Comparison of ENCODE assay signal across 15 cellular contexts in the genomic region with DNA sequence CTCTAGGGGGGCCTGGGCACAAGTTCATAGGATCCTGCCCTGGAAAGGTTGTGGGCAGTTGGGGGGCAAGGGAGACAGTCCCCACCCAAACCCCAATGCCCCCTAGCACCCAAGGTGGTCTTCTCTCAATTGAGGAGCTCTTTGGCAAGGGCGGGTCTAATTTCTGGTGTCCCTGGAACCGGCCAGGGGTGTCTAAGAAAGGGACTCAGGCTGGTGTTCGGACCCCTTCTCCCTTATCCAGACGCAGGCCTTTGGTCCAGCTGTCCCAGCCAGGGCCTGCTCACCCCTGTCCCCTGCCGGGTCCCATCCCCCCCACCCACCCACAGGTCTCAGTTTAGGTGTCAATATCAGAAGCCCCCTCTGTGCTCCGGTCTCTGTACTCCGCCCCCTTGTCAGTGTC. TPM values are rescaled to one million over a fixed set of nuclear protein-coding genes. Genes with fewer than 3 reads are reported as not detected.
DNase-seq lines count a peak whose midpoint lies in the region; ATAC-seq, FAIRE-seq and TF ChIP-seq lines count a peak whose summit lies in the region.
"Had no signal": no experiment of that assay in that cellular context is flagged by ENCODE, and none has a peak within 500 bp of the region (broad histone marks: within the 10 kb centered on the region; RNA-seq: fewer than 3 reads in every experiment).

No MANE protein-coding gene starts in this region.

- no peak overlapping the region for H2BK120ac ChIP-seq in H1 (replicated peaks; ENCODE audit: low read depth, low read length)

- H3K18ac ChIP-seq in H1 (ENCODE audit: extremely low read depth, low read length), result no peak overlapping the region

- 69% methylated on average over 5 of the region's 7 CpGs; no CpG with 5 or more reads in 1 of the 2 experiments for WGBS in H1 (ENCODE audit: extremely low coverage in 1 of 2, insufficient coverage in 1 of 2, insufficient read length in 1 of 2, insufficient replicate concordance in 2 of 2, low coverage in 1 of 2, low lambda C conversion rate in 2 of 2, missing lambda C conversion rate in 1 of 2), 2 experiments
- 33 to 58% methylated on average over 7 of the region's 7 CpGs for WGBS in pancreas, 2 donors

- H3K27me3 ChIP-seq in BLaER1 (peaks cover 81% of the 10 kb centered on the region), OCI-LY3 (ENCODE audit: low read depth, low read length) (no peaks in the 10 kb centered on the region), H1 (replicated peaks in 1 of 4; ENCODE audit: control insufficient read depth in 3 of 4, extremely low read depth in 1 of 4, insufficient read depth in 3 of 4, low read length in 3 of 4) (peaks cover 18 to 46% (median 39%) of the 10 kb centered on the region in 4 experiments), pancreas (no peaks in the 10 kb centered on the region)

- H2BK5ac ChIP-seq in H1 (ENCODE audit: low read depth, low read length), result no peak overlapping the region

- no peak overlapping the region for H2BK20ac ChIP-seq in H1 (ENCODE audit: low read length)

- no peak overlapping the region for H3K14ac ChIP-seq in H1 (ENCODE audit: insufficient read length)

- intact Hi-C loops in pancreas (cut with DNase I), result loop anchor here in 1 of 3 donors (5.0 kb wide), 1 partner anchor 52 kb away; the partner anchor contains the start of gene LUC7L

- H3K9ac ChIP-seq in BLaER1 (no peak overlapping the region), OCI-LY3 (ENCODE audit: low read length) (no peak overlapping the region), H1 (replicated peaks in 1 of 4; ENCODE audit: extremely low read depth in 1 of 4, low read depth in 3 of 4, low read length in 3 of 4) (no peak overlapping the region)
- H3K9ac ChIP-seq: BLaER1 treated with 17β-estradiol and CSF1 and Interleukin-3, amounts not matched to agents 10 nM and 100 nM had no signal

- no peak overlapping the region for H3K4me3 ChIP-seq in BLaER1
- H3K4me3 ChIP-seq in OCI-LY3 (ENCODE audit: low read length), result no peak overlapping the region
- H3K4me3 ChIP-seq in H1 (ENCODE audit: extremely low read depth in 1 of 4, insufficient read depth in 2 of 4, low read depth in 3 of 4, low read length in 4 of 4), result peak overlapping the region in 1 of 4 experiments; percentile 61; a peak in 2 of 8 replicates
- H3K4me3 ChIP-seq in pancreas, result peak overlapping the region in 3 of 4 donors; percentile 30 to 65 (median 37)
- H3K4me3 ChIP-seq: BLaER1 treated with 17β-estradiol and CSF1 and Interleukin-3, amounts not matched to agents 10 nM and 100 nM; PC-9 had no signal

- no peaks in the 10 kb centered on the region for H3K9me3 ChIP-seq in BLaER1
- no peaks in the 10 kb centered on the region for H3K9me3 ChIP-seq in OCI-LY3 (ENCODE audit: insufficient read depth, low read length)
- H3K9me3 ChIP-seq in H1 (ENCODE audit: insufficient read depth in 2 of 2, low read depth in 1 of 2, low read length in 1 of 2), result no peaks in the 10 kb centered on the region
- no peaks in the 10 kb centered on the region for H3K9me3 ChIP-seq in pancreas
- H3K9me3 ChIP-seq: BLaER1 treated with 17β-estradiol and CSF1 and Interleukin-3, amounts not matched to agents 10 nM and 100 nM had no signal

- no peak overlapping the region for H4K5ac ChIP-seq in H1 (ENCODE audit: insufficient read length, low read depth, low read length)

- H3K79me2 ChIP-seq in OCI-LY3 (ENCODE audit: low read length) (peaks cover 20% of the 10 kb centered on the region), H1 (ENCODE audit: control insufficient read depth in 1 of 2, insufficient read depth in 2 of 2, low read length in 2 of 2) (no peaks in the 10 kb centered on the region)

- H3K36me3 ChIP-seq in BLaER1 (no peaks in the 10 kb centered on the region), OCI-LY3 (replicated peaks; ENCODE audit: low read depth, low read length) (peaks cover 5% of the 10 kb centered on the region), H1 (ENCODE audit: control insufficient read depth in 2 of 4, insufficient read depth in 4 of 4, low read length in 3 of 4) (no peaks in the 10 kb centered on the region), pancreas (no peaks in the 10 kb centered on the region)
- H3K36me3 ChIP-seq: BLaER1 treated with 17β-estradiol and CSF1 and Interleukin-3, amounts not matched to agents 10 nM and 100 nM had no signal

- no peak overlapping the region for H3K56ac ChIP-seq in H1 (replicated peaks; ENCODE audit: insufficient read length, low read depth, low read length)

- H4K20me1 ChIP-seq in BLaER1 (peaks cover 8% of the 10 kb centered on the region; the same call in 1 of the 2 replicates), OCI-LY3 (ENCODE audit: insufficient read depth, low read length) (no peaks in the 10 kb centered on the region), H1 (replicated peaks in 1 of 2; ENCODE audit: control insufficient read depth in 1 of 2, insufficient read depth in 2 of 2, low read length in 2 of 2) (peaks cover 0 to 3% of the 10 kb centered on the region in 2 experiments)

- POLR2A ChIA-PET in H1 (lab: Charles Lee; ENCODE audit: partially characterized antibody), result interaction anchor here (1.2 to 1.6 kb wide), 5 partner anchors 9 to 99 kb away, joined by 3 to 7 read pairs (median 4); partner anchors contain the start of genes HBQ1 and LUC7L

- H2BK15ac ChIP-seq in H1 (ENCODE audit: low read length), result no peak overlapping the region

- H4K8ac ChIP-seq in H1 (ENCODE audit: extremely low read depth, insufficient read depth, low read length), result no peak overlapping the region

- peaks cover 11% of the 10 kb centered on the region; the same call in 1 of the 2 replicates for H3K23me2 ChIP-seq in H1 (ENCODE audit: low read depth, low read length)

- H3K4me1 ChIP-seq in BLaER1 (peaks cover 33% of the 10 kb centered on the region), OCI-LY3 (ENCODE audit: low read length) (peaks cover 13% of the 10 kb centered on the region), H1 (replicated peaks in 1 of 4; ENCODE audit: control insufficient read depth in 3 of 4, insufficient read depth in 4 of 4, low read length in 3 of 4) (peaks cover 0 to 7% (median 5%) of the 10 kb centered on the region in 4 experiments; a peak in 5 of 7 replicates), pancreas (peaks cover 0 to 7% (median 6%) of the 10 kb centered on the region in 3 donors)

- no peak overlapping the region for H3K4ac ChIP-seq in H1 (replicated peaks; ENCODE audit: insufficient read length, low read depth, low read length)

- FAIRE-seq in H1 (lab: Jason Lieb, UNC) (no peak), pancreas (lab: Jason Lieb, UNC) (no peak)

- no peak for TF ChIP-seq EP300 in H1 (IDR thresholded peaks at IDR 0.05; ENCODE audit: borderline replicate concordance in 1 of 2, low read depth in 2 of 2, low read length in 2 of 2)

- H4K91ac ChIP-seq in H1 (replicated peaks; ENCODE audit: insufficient read length, low read length), result no peak overlapping the region

- peak overlapping the region; percentile 29; the same call in 1 of the 2 replicates for H2AFZ ChIP-seq in OCI-LY3 (ENCODE audit: low read depth, low read length)
- H2AFZ ChIP-seq in H1 (ENCODE audit: low read length), result no peak overlapping the region
- H2AFZ ChIP-seq: PC-9 had no signal

- DNase-seq in H1 (ENCODE audit: low read depth in 1 of 2, low spot score in 2 of 2) (no peak), pancreas (peak in 2 of 6 donors; percentile 31 to 35)
- DNase-seq: NCI-H2107, NCI-H748 treated with DMSO at 0.1 percent for 48 hours had no signal

- H3K79me1 ChIP-seq in H1 (ENCODE audit: low read depth, low read length), result no peaks in the 10 kb centered on the region

- no peak for TF ChIP-seq POLR2A in H1 (IDR thresholded peaks at IDR 0.05; ENCODE audit: control extremely low read depth in 1 of 2, low read depth in 2 of 2, low read length in 2 of 2)

- H3K27ac ChIP-seq in BLaER1, result no peak overlapping the region
- H3K27ac ChIP-seq in OCI-LY3 (ENCODE audit: low read length), result no peak overlapping the region
- H3K27ac ChIP-seq in H1 (ENCODE audit: low read depth, low read length), result no peak overlapping the region
- H3K27ac ChIP-seq in pancreas, result peak overlapping the region in 2 of 4 donors; percentile 72 to 77
- H3K27ac ChIP-seq: BLaER1 treated with 17β-estradiol and CSF1 and Interleukin-3, amounts not matched to agents 10 nM and 100 nM; HL-60; PC-9 had no signal

- no peak overlapping the region for H2AK5ac ChIP-seq in H1 (ENCODE audit: low read depth, low read length)

- H2BK12ac ChIP-seq in H1 (ENCODE audit: low read depth, low read length), result no peak overlapping the region

- TF ChIP-seq CTCF in OCI-LY3 (IDR thresholded peaks at IDR 0.05; ENCODE audit: low read depth, low read length) (no peak), H1 (IDR thresholded peaks at IDR 0.05; ENCODE audit: control extremely low read depth in 1 of 3, insufficient read depth in 1 of 3, low read depth in 1 of 3, low read length in 3 of 3) (no peak), pancreas (IDR thresholded peaks at IDR 0.05) (no peak)

- H3K23ac ChIP-seq in H1 (ENCODE audit: insufficient read length), result no peak overlapping the region

- no peak for TF ChIP-seq RAD21 in H1 (IDR thresholded peaks at IDR 0.05 in 1 of 2, conservative IDR thresholded peaks at IDR 0.05 in 1 of 2; ENCODE audit: low read depth in 2 of 2, low read length in 2 of 2)

- peak overlapping the region; percentile 41 for H3K4me2 ChIP-seq in BLaER1
- H3K4me2 ChIP-seq in OCI-LY3 (ENCODE audit: low read length), result peak overlapping the region; percentile 27; the same call in 1 of the 2 replicates
- peak overlapping the region; percentile 59 to 62; a peak in 3 of 4 replicates for H3K4me2 ChIP-seq in H1 (ENCODE audit: insufficient read depth in 1 of 2, low read depth in 2 of 2, low read length in 2 of 2)
- H3K4me2 ChIP-seq: PC-9 had no signal

- ATAC-seq in pancreas (no peak), GM18858 (IDR thresholded peaks at IDR 0.05; ENCODE audit: unreplicated experiment) (no peak), GM18520 (IDR thresholded peaks at IDR 0.05; ENCODE audit: unreplicated experiment) (no peak), HG03457 (IDR thresholded peaks at IDR 0.05; ENCODE audit: unreplicated experiment) (no peak)

- CTCF ChIA-PET in H1 (lab: Charles Lee; ENCODE audit: partially characterized antibody), result interaction anchor here (0.6 to 1.9 kb wide), 9 partner anchors 9 to 172 kb away, joined by 3 to 7 read pairs (median 4); no protein-coding TSS in a partner anchor

RNA-seq across cellular contexts. Expression of gene ARHGDIG, which starts 0.9 kb away (rescaled TPM):
- total RNA-seq in H1 (2021; fragmentation: NEBNext Ultra II Directional; extraction: Animal tissue kit (Norgen Biotek cat#: 25700)), result 1.2 and 2.8 TPM in 2 replicates
- polyA plus RNA-seq in H1 (2011; rRNA removed) (2.9 and 4.5 TPM in 2 replicates), pancreas (100 to 1,000 TPM in 1 of 2 donors, 10 to 100 TPM in 1; 35.6 to 165 TPM)
- 2.4 TPM for polyA plus RNA-seq in H1 (2011; cell fraction: cytosol; rRNA removed)
- 10.9 TPM for polyA plus RNA-seq in H1 (2011; cell fraction: nucleus; rRNA removed)
- polyA plus RNA-seq in H1 (2012, experiment 1 of 2), result 1.3 to 3.2 TPM (median 2.4 TPM) in 4 replicates
- 1.3 TPM for polyA plus RNA-seq in H1 (2012, experiment 2 of 2)
- polyA plus RNA-seq in H1 (2013, experiment 1 of 2), result 0.85 TPM
- 1.2 TPM for polyA plus RNA-seq in H1 (2013, experiment 2 of 2)
- polyA minus RNA-seq in H1 (2011; rRNA and poly(A)+ RNA removed), result 0.44 and 1.0 TPM in 2 replicates
- not detected for polyA minus RNA-seq in H1 (2011; cell fraction: cytosol; rRNA and poly(A)+ RNA removed)
- polyA minus RNA-seq in H1 (2011; cell fraction: nucleus; rRNA and poly(A)+ RNA removed), result 2.0 TPM
- 10 to 100 TPM in 5 of 6 donors, 1 to 10 TPM in 1; 5.6 to 62.8 (median 50.7) TPM for total RNA-seq in pancreas
- total RNA-seq: Daoy, M059J, PC-9 had no signal
- polyA plus RNA-seq: AG04450 had no signal

RNA-seq across cellular contexts. Expression of gene PDIA2, which starts 3.4 kb away (rescaled TPM):
- total RNA-seq in H1 (2021; fragmentation: NEBNext Ultra II Directional; extraction: Animal tissue kit (Norgen Biotek cat#: 25700)), result 0.34 and 1.3 TPM in 2 replicates
- polyA plus RNA-seq in H1 (2011; rRNA removed) (0.50 and 1.1 TPM in 2 replicates), pancreas (1,000 to 10,000 TPM; 1,758 to 3,084 TPM)
- polyA plus RNA-seq in H1 (2011; cell fraction: cytosol; rRNA removed), result 1.4 TPM
- 8.9 TPM for polyA plus RNA-seq in H1 (2011; cell fraction: nucleus; rRNA removed)
- polyA plus RNA-seq in H1 (2012, experiment 1 of 2), result 0.90 to 2.2 TPM (median 1.5 TPM) in 4 replicates
- 2.0 TPM for polyA plus RNA-seq in H1 (2012, experiment 2 of 2)
- polyA plus RNA-seq in H1 (2013, experiment 1 of 2), result 0.47 TPM
- polyA plus RNA-seq in H1 (2013, experiment 2 of 2), result 0.75 TPM
- 0.13 TPM in 1 of 2 replicates, not detected in the other for polyA minus RNA-seq in H1 (2011; rRNA and poly(A)+ RNA removed)
- polyA minus RNA-seq in H1 (2011; cell fraction: cytosol; rRNA and poly(A)+ RNA removed), result not detected
- polyA minus RNA-seq in H1 (2011; cell fraction: nucleus; rRNA and poly(A)+ RNA removed), result 1.00 TPM
- 1,000 to 10,000 TPM in 3 of 6 donors, 100 to 1,000 TPM in 2, 10 to 100 TPM in 1; 13.0 to 1,352 (median 889) TPM for total RNA-seq in pancreas
- total RNA-seq: PC-9 had no signal

RNA-seq across cellular contexts. Expression of gene RGS11, which starts 3.8 kb away (rescaled TPM):
- total RNA-seq in H1 (2021; fragmentation: NEBNext Ultra II Directional; extraction: Animal tissue kit (Norgen Biotek cat#: 25700)), result 0.84 and 1.1 TPM in 2 replicates
- 1.2 and 2.0 TPM in 2 replicates for polyA plus RNA-seq in H1 (2011; rRNA removed)
- 1.2 TPM for polyA plus RNA-seq in H1 (2011; cell fraction: cytosol; rRNA removed)
- polyA plus RNA-seq in H1 (2011; cell fraction: nucleus; rRNA removed), result 10.5 TPM
- 1.0 to 2.7 TPM (median 1.8 TPM) in 4 replicates for polyA plus RNA-seq in H1 (2012, experiment 1 of 2)
- 0.59 TPM for polyA plus RNA-seq in H1 (2012, experiment 2 of 2)
- 0.87 TPM for polyA plus RNA-seq in H1 (2013, experiment 1 of 2)
- polyA plus RNA-seq in H1 (2013, experiment 2 of 2), result 1.0 TPM
- 0.19 and 0.49 TPM in 2 replicates for polyA minus RNA-seq in H1 (2011; rRNA and poly(A)+ RNA removed)
- polyA minus RNA-seq in H1 (2011; cell fraction: cytosol; rRNA and poly(A)+ RNA removed), result not detected
- polyA minus RNA-seq in H1 (2011; cell fraction: nucleus; rRNA and poly(A)+ RNA removed), result 1.8 TPM
- 10 to 100 TPM in 1 of 6 donors, 1 to 10 TPM in 5; 4.5 to 14.0 (median 8.0) TPM for total RNA-seq in pancreas
- 10 to 100 TPM; 42.9 to 47.2 TPM for polyA plus RNA-seq in pancreas
- total RNA-seq: M059J, PC-9 had no signal

RNA-seq across cellular contexts. Expression of gene FAM234A, which starts 44.9 kb away (rescaled TPM):
- 104 and 108 TPM in 2 replicates for total RNA-seq in H1 (2021; fragmentation: NEBNext Ultra II Directional; extraction: Animal tissue kit (Norgen Biotek cat#: 25700))
- polyA plus RNA-seq in H1 (2011; rRNA removed) (80.6 and 131 TPM in 2 replicates), pancreas (10 to 100 TPM; 39.1 to 49.7 TPM)
- 64.7 TPM for polyA plus RNA-seq in H1 (2011; cell fraction: cytosol; rRNA removed)
- polyA plus RNA-seq in H1 (2011; cell fraction: nucleus; rRNA removed), result 131 TPM
- 46.8 to 81.6 TPM (median 75.8 TPM) in 4 replicates for polyA plus RNA-seq in H1 (2012, experiment 1 of 2)
- polyA plus RNA-seq in H1 (2012, experiment 2 of 2), result 137 TPM
- polyA plus RNA-seq in H1 (2013, experiment 1 of 2), result 187 TPM
- polyA plus RNA-seq in H1 (2013, experiment 2 of 2), result 191 TPM
- 30.0 and 32.1 TPM in 2 replicates for polyA minus RNA-seq in H1 (2011; rRNA and poly(A)+ RNA removed)
- 50.3 TPM for polyA minus RNA-seq in H1 (2011; cell fraction: cytosol; rRNA and poly(A)+ RNA removed)
- polyA minus RNA-seq in H1 (2011; cell fraction: nucleus; rRNA and poly(A)+ RNA removed), result 36.9 TPM
- 10 to 100 TPM; 34.2 to 51.2 (median 39.7) TPM for total RNA-seq in pancreas

RNA-seq across cellular contexts. Expression of gene LUC7L, which starts 50.3 kb away (rescaled TPM):
- 121 and 129 TPM in 2 replicates for total RNA-seq in H1 (2021; fragmentation: NEBNext Ultra II Directional; extraction: Animal tissue kit (Norgen Biotek cat#: 25700))
- polyA plus RNA-seq in H1 (2011; rRNA removed) (49.7 and 75.8 TPM in 2 replicates), pancreas (100 to 1,000 TPM; 273 to 333 TPM)
- polyA plus RNA-seq in H1 (2011; cell fraction: cytosol; rRNA removed), result 79.3 TPM
- polyA plus RNA-seq in H1 (2011; cell fraction: nucleus; rRNA removed), result 145 TPM
- polyA plus RNA-seq in H1 (2012, experiment 1 of 2), result 83.9 to 104 TPM (median 87.6 TPM) in 4 replicates
- 35.2 TPM for polyA plus RNA-seq in H1 (2012, experiment 2 of 2)
- 94.6 TPM for polyA plus RNA-seq in H1 (2013, experiment 1 of 2)
- 83.9 TPM for polyA plus RNA-seq in H1 (2013, experiment 2 of 2)
- 26.0 and 29.7 TPM in 2 replicates for polyA minus RNA-seq in H1 (2011; rRNA and poly(A)+ RNA removed)
- 38.2 TPM for polyA minus RNA-seq in H1 (2011; cell fraction: cytosol; rRNA and poly(A)+ RNA removed)
- 115 TPM for polyA minus RNA-seq in H1 (2011; cell fraction: nucleus; rRNA and poly(A)+ RNA removed)
- total RNA-seq in pancreas, result 10 to 100 TPM; 20.6 to 54.4 (median 31.8) TPM

Comparison
In these comparisons a context has a peak if more than half of its experiments do, and no peak if none do; other contexts are left out.
1. H3K4me3 ChIP-seq: peak in pancreas (3 of 4); none in BLaER1 (single experiment) and OCI-LY3 (single experiment).
2. Peak in every context shown above with its lines, with median percentiles within 50 percentile points of each other: H3K4me2 ChIP-seq.